Comparison of ENCODE assay signal across 1 cellular context in the genomic region with DNA sequence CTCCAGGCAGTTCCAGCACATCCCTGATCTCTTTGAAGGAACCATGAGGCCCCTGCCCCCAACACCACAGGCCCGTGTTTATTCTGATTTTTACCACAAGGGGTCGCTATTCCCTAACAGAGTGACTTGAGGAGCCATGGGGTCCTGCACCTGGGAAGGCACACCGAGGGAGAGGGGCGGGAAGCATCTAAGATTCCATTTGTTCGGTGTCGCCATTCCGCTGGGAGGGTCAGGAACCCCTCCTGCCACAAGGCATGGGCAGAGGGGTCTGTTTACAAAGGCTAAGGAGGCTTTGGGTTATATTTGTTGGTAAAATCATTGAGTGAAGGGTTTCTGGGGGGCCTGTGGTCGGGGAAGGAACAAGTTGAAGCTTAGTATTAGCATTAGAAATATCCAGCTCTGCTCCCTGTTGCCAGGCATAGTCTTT.
TF ChIP-seq lines count a peak whose summit lies in the region.

No MANE protein-coding gene starts in this region.

TF ChIP-seq in GM23338, 12 proteins besides CTCF, POLR2A, EP300 and RAD21 (continued from another document):
- TF ChIP-seq, protein P1, sequence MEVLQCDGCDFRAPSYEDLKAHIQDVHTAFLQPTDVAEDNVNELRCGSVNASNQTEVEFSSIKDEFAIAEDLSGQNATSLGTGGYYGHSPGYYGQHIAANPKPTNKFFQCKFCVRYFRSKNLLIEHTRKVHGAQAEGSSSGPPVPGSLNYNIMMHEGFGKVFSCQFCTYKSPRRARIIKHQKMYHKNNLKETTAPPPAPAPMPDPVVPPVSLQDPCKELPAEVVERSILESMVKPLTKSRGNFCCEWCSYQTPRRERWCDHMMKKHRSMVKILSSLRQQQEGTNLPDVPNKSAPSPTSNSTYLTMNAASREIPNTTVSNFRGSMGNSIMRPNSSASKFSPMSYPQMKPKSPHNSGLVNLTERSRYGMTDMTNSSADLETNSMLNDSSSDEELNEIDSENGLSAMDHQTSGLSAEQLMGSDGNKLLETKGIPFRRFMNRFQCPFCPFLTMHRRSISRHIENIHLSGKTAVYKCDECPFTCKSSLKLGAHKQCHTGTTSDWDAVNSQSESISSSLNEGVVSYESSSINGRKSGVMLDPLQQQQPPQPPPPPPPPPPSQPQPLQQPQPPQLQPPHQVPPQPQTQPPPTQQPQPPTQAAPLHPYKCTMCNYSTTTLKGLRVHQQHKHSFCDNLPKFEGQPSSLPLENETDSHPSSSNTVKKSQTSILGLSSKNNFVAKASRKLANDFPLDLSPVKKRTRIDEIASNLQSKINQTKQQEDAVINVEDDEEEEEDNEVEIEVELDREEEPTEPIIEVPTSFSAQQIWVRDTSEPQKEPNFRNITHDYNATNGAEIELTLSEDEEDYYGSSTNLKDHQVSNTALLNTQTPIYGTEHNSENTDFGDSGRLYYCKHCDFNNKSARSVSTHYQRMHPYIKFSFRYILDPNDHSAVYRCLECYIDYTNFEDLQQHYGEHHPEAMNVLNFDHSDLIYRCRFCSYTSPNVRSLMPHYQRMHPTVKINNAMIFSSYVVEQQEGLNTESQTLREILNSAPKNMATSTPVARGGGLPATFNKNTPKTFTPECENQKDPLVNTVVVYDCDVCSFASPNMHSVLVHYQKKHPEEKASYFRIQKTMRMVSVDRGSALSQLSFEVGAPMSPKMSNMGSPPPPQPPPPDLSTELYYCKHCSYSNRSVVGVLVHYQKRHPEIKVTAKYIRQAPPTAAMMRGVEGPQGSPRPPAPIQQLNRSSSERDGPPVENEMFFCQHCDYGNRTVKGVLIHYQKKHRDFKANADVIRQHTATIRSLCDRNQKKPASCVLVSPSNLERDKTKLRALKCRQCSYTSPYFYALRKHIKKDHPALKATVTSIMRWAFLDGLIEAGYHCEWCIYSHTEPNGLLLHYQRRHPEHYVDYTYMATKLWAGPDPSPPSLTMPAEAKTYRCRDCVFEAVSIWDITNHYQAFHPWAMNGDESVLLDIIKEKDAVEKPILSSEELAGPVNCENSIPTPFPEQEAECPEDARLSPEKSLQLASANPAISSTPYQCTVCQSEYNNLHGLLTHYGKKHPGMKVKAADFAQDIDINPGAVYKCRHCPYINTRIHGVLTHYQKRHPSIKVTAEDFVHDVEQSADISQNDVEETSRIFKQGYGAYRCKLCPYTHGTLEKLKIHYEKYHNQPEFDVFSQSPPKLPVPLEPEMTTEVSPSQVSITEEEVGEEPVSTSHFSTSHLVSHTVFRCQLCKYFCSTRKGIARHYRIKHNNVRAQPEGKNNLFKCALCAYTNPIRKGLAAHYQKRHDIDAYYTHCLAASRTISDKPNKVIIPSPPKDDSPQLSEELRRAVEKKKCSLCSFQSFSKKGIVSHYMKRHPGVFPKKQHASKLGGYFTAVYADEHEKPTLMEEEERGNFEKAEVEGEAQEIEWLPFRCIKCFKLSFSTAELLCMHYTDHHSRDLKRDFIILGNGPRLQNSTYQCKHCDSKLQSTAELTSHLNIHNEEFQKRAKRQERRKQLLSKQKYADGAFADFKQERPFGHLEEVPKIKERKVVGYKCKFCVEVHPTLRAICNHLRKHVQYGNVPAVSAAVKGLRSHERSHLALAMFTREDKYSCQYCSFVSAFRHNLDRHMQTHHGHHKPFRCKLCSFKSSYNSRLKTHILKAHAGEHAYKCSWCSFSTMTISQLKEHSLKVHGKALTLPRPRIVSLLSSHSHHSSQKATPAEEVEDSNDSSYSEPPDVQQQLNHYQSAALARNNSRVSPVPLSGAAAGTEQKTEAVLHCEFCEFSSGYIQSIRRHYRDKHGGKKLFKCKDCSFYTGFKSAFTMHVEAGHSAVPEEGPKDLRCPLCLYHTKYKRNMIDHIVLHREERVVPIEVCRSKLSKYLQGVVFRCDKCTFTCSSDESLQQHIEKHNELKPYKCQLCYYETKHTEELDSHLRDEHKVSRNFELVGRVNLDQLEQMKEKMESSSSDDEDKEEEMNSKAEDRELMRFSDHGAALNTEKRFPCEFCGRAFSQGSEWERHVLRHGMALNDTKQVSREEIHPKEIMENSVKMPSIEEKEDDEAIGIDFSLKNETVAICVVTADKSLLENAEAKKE (CRISPR knock-in tag; IDR thresholded peaks at IDR 0.05) = no peak
- TF ChIP-seq ZNF331 (CRISPR knock-in tag; IDR thresholded peaks at IDR 0.05; ENCODE audit: low read depth) (no peak), ZNF114 (CRISPR knock-in tag; IDR thresholded peaks at IDR 0.05) (no peak), ETS1 (IDR thresholded peaks at IDR 0.05) (no peak)
